8 cellular contexts compared by ENCODE assay signal in genomic region chr5:108381034-108381954, GRCh38. TPM values are rescaled to one million over a fixed set of nuclear protein-coding genes. Genes with fewer than 3 reads are reported as not detected.
DNase-seq lines count a peak whose midpoint lies in the region; ATAC-seq and TF ChIP-seq lines count a peak whose summit lies in the region.

No MANE protein-coding gene starts in this region.

- no peaks in the 10 kb centered on the region for H3K27me3 Mint-ChIP-seq in activated CD8-positive, alpha-beta T cell treated with anti-CD3 and anti-CD28 coated beads for 36 hours
- H3K27me3 Mint-ChIP-seq in memory B cell: no peaks in the 10 kb centered on the region

- peaks cover 16% of the 10 kb centered on the region for H3K36me3 Mint-ChIP-seq in activated CD8-positive, alpha-beta T cell treated with anti-CD3 and anti-CD28 coated beads for 36 hours (ENCODE audit: low read depth)
- H3K36me3 Mint-ChIP-seq in memory B cell: peaks cover 7% of the 10 kb centered on the region

- H3K27ac Mint-ChIP-seq in activated CD8-positive, alpha-beta T cell treated with anti-CD3 and anti-CD28 coated beads for 36 hours: peak overlapping the region; percentile 89
- H3K27ac Mint-ChIP-seq in memory B cell: peak overlapping the region; percentile 93

- TF ChIP-seq CTCF in activated CD8-positive, alpha-beta T cell treated with anti-CD3 and anti-CD28 coated beads for 36 hours (IDR thresholded peaks at IDR 0.05): no peak

- intact Hi-C loops in activated CD8-positive, alpha-beta T cell treated with anti-CD3 and anti-CD28 coated beads for 36 hours (cut with micrococcal nuclease): loop anchor here (5.0 kb wide), 1 partner anchor 1031 kb away; no protein-coding TSS in a partner anchor

- DNase-seq in SIG-M5 treated with dmso at 0.1 percent for 504 hours (lab: John Stamatoyannopoulos, UW; ENCODE audit: unreplicated experiment) (peak; percentile 50), SIG-M5 (lab: John Stamatoyannopoulos, UW) (no peak), NCI-H2196 treated with DMSO at 0.1 percent for 48 hours (lab: John Stamatoyannopoulos, UW; ENCODE audit: unreplicated experiment) (peak; percentile 38), memory B cell (ENCODE audit: low spot score in 2 of 2) (peak; percentile 79 to 86)
- DNase-seq in activated CD8-positive, alpha-beta T cell treated with anti-CD3 and anti-CD28 coated beads for 36 hours: peak; percentile 79
- DNase-seq in effector CD4-positive, alpha-beta T cell: peak; percentile 73
- peak; percentile 55 for DNase-seq in stimulated activated CD8-positive, alpha-beta memory T cell treated with anti-CD3 and anti-CD28 coated beads, Interleukin-12 subunit alpha, Interleukin-12 subunit beta, amount 100 ng/mL, for 24 hours (ENCODE audit: extremely low read depth)

- H3K9me3 Mint-ChIP-seq in activated CD8-positive, alpha-beta T cell treated with anti-CD3 and anti-CD28 coated beads for 36 hours: peaks cover 12% of the 10 kb centered on the region
- H3K9me3 Mint-ChIP-seq in memory B cell: peaks cover 2% of the 10 kb centered on the region

- CTCF ChIA-PET in activated CD8-positive, alpha-beta T cell treated with anti-CD3 and anti-CD28 coated beads for 36 hours (lab: Charles Lee): interaction anchor here (0.8 to 1.6 kb wide), 3 partner anchors 14 to 120 kb away, joined by 3 to 4 read pairs (median 3); no protein-coding TSS in a partner anchor

- ATAC-seq in HG02840 (IDR thresholded peaks at IDR 0.05; ENCODE audit: low FRiP score, unreplicated experiment) (peak; percentile 48), memory B cell (ENCODE audit: low read depth) (peak; percentile 56)
- ATAC-seq in activated CD8-positive, alpha-beta T cell treated with anti-CD3 and anti-CD28 coated beads for 36 hours: peak; percentile 52

- H3K4me3 Mint-ChIP-seq in activated CD8-positive, alpha-beta T cell treated with anti-CD3 and anti-CD28 coated beads for 36 hours: peak overlapping the region; percentile 79
- H3K4me3 Mint-ChIP-seq in memory B cell: peak overlapping the region; percentile 93

- peaks cover 32% of the 10 kb centered on the region for H3K4me1 Mint-ChIP-seq in activated CD8-positive, alpha-beta T cell treated with anti-CD3 and anti-CD28 coated beads for 36 hours (ENCODE audit: low read depth)
- peaks cover 23% of the 10 kb centered on the region for H3K4me1 Mint-ChIP-seq in memory B cell

- POLR2A ChIA-PET in activated CD8-positive, alpha-beta T cell treated with anti-CD3 and anti-CD28 coated beads for 36 hours (lab: Charles Lee): interaction anchor here (0.6 to 1.6 kb wide), 8 partner anchors 10 to 1029 kb away, joined by 3 to 9 read pairs (median 3); partner anchors contain the start of gene PJA2

RNA-seq across cellular contexts. Expression of gene FBXL17, which starts 0.6 kb away (rescaled TPM):
- 1 to 10 TPM; 3.0 to 5.3 TPM for total RNA-seq in activated CD8-positive, alpha-beta T cell treated with anti-CD3 and anti-CD28 coated beads for 36 hours
